In the genomic region with DNA sequence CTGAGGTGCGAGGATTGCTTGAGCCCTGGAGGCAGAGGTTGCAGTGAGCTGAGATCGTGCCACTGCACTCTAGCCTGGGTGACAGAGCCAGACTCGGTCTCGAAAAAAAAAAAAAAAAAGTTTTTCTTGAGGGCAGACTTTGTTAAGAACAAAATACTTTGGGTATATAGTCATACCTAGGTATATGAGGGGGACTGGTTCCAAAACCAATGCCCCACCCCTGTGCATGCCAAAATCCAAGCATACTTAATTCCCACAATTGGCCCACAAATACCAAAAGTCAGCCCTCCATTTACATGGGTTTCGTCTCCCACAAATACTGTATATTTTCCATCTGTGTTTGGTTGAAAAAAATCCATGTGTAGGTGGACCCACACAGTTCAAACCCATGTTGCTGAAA, we compare ENCODE assay signal across 20 cellular contexts.
DNase-seq lines count a peak whose midpoint lies in the region; ATAC-seq, FAIRE-seq and TF ChIP-seq lines count a peak whose summit lies in the region.
"Had no signal": no experiment of that assay in that cellular context is flagged by ENCODE, and none has a peak within 500 bp of the region (broad histone marks: within the 10 kb centered on the region; RNA-seq: fewer than 3 reads in every experiment).

No MANE protein-coding gene starts in this region.

- peak overlapping the region; percentile 67 for H3K4me3 Mint-ChIP-seq in activated CD4-positive, alpha-beta T cell treated with anti-CD3 and anti-CD28 coated beads for 36 hours

- DNase-seq in activated CD4-positive, alpha-beta T cell treated with anti-CD3 and anti-CD28 coated beads for 36 hours, result peak; percentile 53
- DNase-seq in activated CD4-positive, alpha-beta T cell treated with anti-CD3 and anti-CD28 coated beads, Interleukin-2, amount 50 U/mL, for 1 hour, result no peak
- DNase-seq in stimulated activated CD4-positive, alpha-beta T cell treated with anti-CD3 and anti-CD28 coated beads, Interleukin-2, amount 100 ng/mL, for 24 hours, result peak; percentile 38 to 40
- DNase-seq in stimulated activated CD4-positive, alpha-beta T cell treated with anti-CD3 and anti-CD28 coated beads, Interleukin-4, amount 100 ng/mL, for 4 hours, result no peak
- DNase-seq in GM12878 (ENCODE audit: low read depth, low spot score) (no peak), urothelium cell line (ENCODE audit: low spot score) (peak; percentile 27), mesenteric fat pad (ENCODE audit: low spot score) (no peak), epidermal melanocyte (ENCODE audit: insufficient read length, low spot score) (no peak)
- DNase-seq: 8988T; activated effector memory CD4-positive, alpha-beta T cell treated with Interleukin-2 at 50 U/mL for 16 hours; aorta; Calu3; head of caudate nucleus; KG1; NCI-H1048; NCI-H2081; uterus had no signal

- no peak overlapping the region for H3K4me2 ChIP-seq in GM12878 (ENCODE audit: control insufficient read depth, insufficient read depth)
- H3K4me2 ChIP-seq: BLaER1 had no signal

- CTCF ChIA-PET in activated CD4-positive, alpha-beta T cell treated with anti-CD3 and anti-CD28 coated beads for 36 hours (lab: Charles Lee), result interaction anchor here (1.6 kb wide), 1 partner anchor 14 kb away, joined by 3 read pairs; no protein-coding TSS in a partner anchor
- CTCF ChIA-PET in GM12878 (lab: Yijun Ruan, JAX), result interaction anchor here (1.0 kb wide), 3 partner anchors 8 to 22 kb away, joined by 3 to 5 read pairs (median 3); no protein-coding TSS in a partner anchor

- no peaks in the 10 kb centered on the region for H4K20me1 ChIP-seq in GM12878 (ENCODE audit: control insufficient read depth, insufficient read depth)
- H4K20me1 ChIP-seq: BLaER1 had no signal

- peak overlapping the region; percentile 84 for H3K27ac Mint-ChIP-seq in activated CD4-positive, alpha-beta T cell treated with anti-CD3 and anti-CD28 coated beads for 36 hours

- H3K36me3 ChIP-seq in GM12878 (ENCODE audit: control insufficient read depth in 2 of 2, insufficient read depth in 2 of 2, low read length in 1 of 2), result peaks cover 0 to 6% of the 10 kb centered on the region in 2 experiments; a peak in 1 of 4 replicates
- H3K36me3 ChIP-seq: uterus had no signal

- H3K27ac ChIP-seq in GM12878 (ENCODE audit: control insufficient read depth, insufficient read depth), result peak overlapping the region; percentile 70; the same call in 1 of the 2 replicates
- H3K27ac ChIP-seq: BLaER1, uterus had no signal

- RAD21 ChIA-PET in GM12878 (lab: Charles Lee; ENCODE audit: unreplicated experiment), result interaction anchor here (1.2 kb wide), 1 partner anchor 24 kb away, joined by 3 read pairs; no protein-coding TSS in a partner anchor

- no peak for TF ChIP-seq CTCF in GM12878 (IDR thresholded peaks at IDR 0.05 in 2 of 3, conservative IDR thresholded peaks at IDR 0.05 in 1 of 3; ENCODE audit: control insufficient read depth in 2 of 3, extremely low read depth in 1 of 3, insufficient read depth in 1 of 3, low read depth in 3 of 3, low read length in 3 of 3)

- no peak overlapping the region for H3K4me3 ChIP-seq in GM12878
- H3K4me3 ChIP-seq: BLaER1, uterus had no signal

- no peaks in the 10 kb centered on the region for H3K9me3 ChIP-seq in GM12878 (replicated peaks; ENCODE audit: control insufficient read depth, insufficient read depth, low read length)
- H3K9me3 ChIP-seq: BLaER1, uterus had no signal

- H3K27me3 Mint-ChIP-seq in activated CD4-positive, alpha-beta T cell treated with anti-CD3 and anti-CD28 coated beads for 36 hours, result no peaks in the 10 kb centered on the region

- intact Hi-C loops in activated CD4-positive, alpha-beta T cell treated with anti-CD3 and anti-CD28 coated beads for 36 hours (cut with DNase I, micrococcal nuclease), result loop anchor here (1.0 to 5.0 kb wide), 4 partner anchors 8 to 123 kb away; a partner anchor contains a TSS
- intact Hi-C loops in GM12878 (cut with micrococcal nuclease; ENCODE audit: unreplicated experiment), result loop anchor here (10.0 kb wide), 1 partner anchor 123 kb away; a partner anchor contains a TSS

- no peak overlapping the region for H3K9ac ChIP-seq in GM12878 (ENCODE audit: control insufficient read depth, insufficient read depth, low read length)
- H3K9ac ChIP-seq: BLaER1 had no signal

- H3K36me3 Mint-ChIP-seq in activated CD4-positive, alpha-beta T cell treated with anti-CD3 and anti-CD28 coated beads for 36 hours (ENCODE audit: low read depth), result peaks cover 37% of the 10 kb centered on the region

- H3K79me2 ChIP-seq in GM12878 (ENCODE audit: control insufficient read depth, insufficient read depth, low read length), result no peaks in the 10 kb centered on the region

- TF ChIP-seq POLR2A in GM12878 (IDR thresholded peaks at IDR 0.05; ENCODE audit: low read depth, low read length), result no peak

- ATAC-seq in activated CD4-positive, alpha-beta T cell treated with anti-CD3 and anti-CD28 coated beads for 36 hours, result peak; percentile 16
- ATAC-seq in GM12878, result no peak

- in situ Hi-C loops in GM12878 (cut with MboI), result no loop called here

- H3K4me1 ChIP-seq in GM12878 (ENCODE audit: control insufficient read depth, insufficient read depth, low read length), result peaks cover 32% of the 10 kb centered on the region
- H3K4me1 ChIP-seq: BLaER1, uterus had no signal

- 100% methylated on average over 5 of the region's 5 CpGs for WGBS in GM12878 (ENCODE audit: insufficient coverage, insufficient replicate concordance, low lambda C conversion rate, missing lambda C conversion rate)

- peaks cover 71% of the 10 kb centered on the region for H3K4me1 Mint-ChIP-seq in activated CD4-positive, alpha-beta T cell treated with anti-CD3 and anti-CD28 coated beads for 36 hours

- POLR2A ChIA-PET in activated CD4-positive, alpha-beta T cell treated with anti-CD3 and anti-CD28 coated beads for 36 hours (lab: Charles Lee), result interaction anchor here (2.2 to 2.6 kb wide), 2 partner anchors 9 to 35 kb away, joined by 15 to 17 read pairs; no protein-coding TSS in a partner anchor
- POLR2A ChIA-PET in GM12878 (lab: Charles Lee), result interaction anchor here (0.6 kb wide), 3 partner anchors 155 to 417 kb away, joined by 4 to 7 read pairs (median 4); no protein-coding TSS in a partner anchor

- SMC1A ChIA-PET in GM12878 (lab: Charles Lee; ENCODE audit: uncharacterized antibody, unreplicated experiment), result interaction anchor here (0.6 to 6.1 kb wide), 9 partner anchors 11 to 74 kb away, joined by 3 to 40 read pairs (median 6); no protein-coding TSS in a partner anchor

- no peaks in the 10 kb centered on the region for H3K27me3 ChIP-seq in GM12878 (replicated peaks in 1 of 2; ENCODE audit: control insufficient read depth in 2 of 2, insufficient read depth in 2 of 2, low read length in 1 of 2)
- H3K27me3 ChIP-seq: BLaER1, uterus had no signal

- TF ChIP-seq EP300 in GM12878 (IDR thresholded peaks at IDR 0.05; ENCODE audit: borderline replicate concordance in 1 of 2, control insufficient read depth in 1 of 2, low read depth in 2 of 2, low read length in 2 of 2), result no peak

- no peak for TF ChIP-seq RAD21 in GM12878 (IDR thresholded peaks at IDR 0.05; ENCODE audit: insufficient read depth, low read depth, low read length)

- FAIRE-seq in GM12878 (lab: Jason Lieb, UNC) (no peak), urothelium cell line (lab: Jason Lieb, UNC) (no peak)
- FAIRE-seq: H1, TTC549 had no signal

- H2AFZ ChIP-seq in GM12878 (ENCODE audit: control insufficient read depth, low read depth, low read length), result no peak overlapping the region

- no peaks in the 10 kb centered on the region for H3K9me3 Mint-ChIP-seq in activated CD4-positive, alpha-beta T cell treated with anti-CD3 and anti-CD28 coated beads for 36 hours (ENCODE audit: low read depth)

- BruUV-seq in GM12878 (replicated peaks; lab: Mats Ljungman, UMichigan), result no TSS peak

TF ChIP-seq in GM12878, 131 proteins besides CTCF, POLR2A, EP300 and RAD21:
- TF ChIP-seq BCL11A (IDR thresholded peaks at IDR 0.05; ENCODE audit: low read depth, low read length), result no peak
- no peak for TF ChIP-seq MEF2B (IDR thresholded peaks at IDR 0.05; ENCODE audit: partially characterized antibody, poor library complexity, severe bottlenecking)
- no peak for TF ChIP-seq MTA3 (IDR thresholded peaks at IDR 0.05; ENCODE audit: borderline replicate concordance, low read length)
- no peak for TF ChIP-seq ZSCAN29 (IDR thresholded peaks at IDR 0.05)
- TF ChIP-seq CEBPB (IDR thresholded peaks at IDR 0.05; ENCODE audit: borderline replicate concordance in 1 of 2, low read depth in 2 of 2, low read length in 2 of 2), result no peak
- TF ChIP-seq, protein P1, sequence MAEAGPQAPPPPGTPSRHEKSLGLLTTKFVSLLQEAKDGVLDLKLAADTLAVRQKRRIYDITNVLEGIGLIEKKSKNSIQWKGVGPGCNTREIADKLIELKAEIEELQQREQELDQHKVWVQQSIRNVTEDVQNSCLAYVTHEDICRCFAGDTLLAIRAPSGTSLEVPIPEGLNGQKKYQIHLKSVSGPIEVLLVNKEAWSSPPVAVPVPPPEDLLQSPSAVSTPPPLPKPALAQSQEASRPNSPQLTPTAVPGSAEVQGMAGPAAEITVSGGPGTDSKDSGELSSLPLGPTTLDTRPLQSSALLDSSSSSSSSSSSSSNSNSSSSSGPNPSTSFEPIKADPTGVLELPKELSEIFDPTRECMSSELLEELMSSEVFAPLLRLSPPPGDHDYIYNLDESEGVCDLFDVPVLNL (IDR thresholded peaks at IDR 0.05; ENCODE audit: low read depth, low read length), result no peak
TF ChIP-seq in GM12878: peak in this region for 0.

Comparison
In these comparisons a context has a peak if more than half of its experiments do, and no peak if none do; other contexts are left out.
1. DNase-seq: peak in activated CD4-positive, alpha-beta T cell treated with anti-CD3 and anti-CD28 coated beads for 36 hours (single experiment), stimulated activated CD4-positive, alpha-beta T cell treated with anti-CD3 and anti-CD28 coated beads, Interleukin-2, amount 100 ng/mL, for 24 hours (2 of 2) and urothelium cell line (single experiment); none in activated CD4-positive, alpha-beta T cell treated with anti-CD3 and anti-CD28 coated beads, Interleukin-2, amount 50 U/mL, for 1 hour (single experiment), stimulated activated CD4-positive, alpha-beta T cell treated with anti-CD3 and anti-CD28 coated beads, Interleukin-4, amount 100 ng/mL, for 4 hours (0 of 2), GM12878 (single experiment), mesenteric fat pad (single experiment) and epidermal melanocyte (single experiment).